8 cellular contexts compared by ENCODE assay signal in genomic region chr12:110245278-110245868, GRCh38. TPM values are rescaled to one million over a fixed set of nuclear protein-coding genes. Genes with fewer than 3 reads are reported as not detected.
DNase-seq lines count a peak whose midpoint lies in the region; ATAC-seq, FAIRE-seq and TF ChIP-seq lines count a peak whose summit lies in the region.

No MANE protein-coding gene starts in this region.

- H3K9ac ChIP-seq in OCI-LY1 (ENCODE audit: low read length): no peak overlapping the region

- no peak for FAIRE-seq in H54 (lab: Jason Lieb, UNC)

- TF ChIP-seq CTCF in GM12873 (IDR thresholded peaks at IDR 0.05; ENCODE audit: insufficient read depth, low read depth, low read length, missing control alignments) (peak; percentile 78), OCI-LY1 (IDR thresholded peaks at IDR 0.05; ENCODE audit: low read length) (peak; percentile 53), right atrium auricular region (IDR thresholded peaks at IDR 0.05) (peak in 1 of 2 donors; percentile 45)

- H3K4me1 ChIP-seq in OCI-LY1 (ENCODE audit: insufficient read depth, low read length, severe bottlenecking) (no peaks in the 10 kb centered on the region), right atrium auricular region (peaks cover 0 to 47% of the 10 kb centered on the region in 2 donors)

- H2AFZ ChIP-seq in OCI-LY1 (ENCODE audit: low read length): no peak overlapping the region

- H3K4me2 ChIP-seq in OCI-LY1 (ENCODE audit: low read length): no peak overlapping the region

- no peak for ATAC-seq in GM18870 (IDR thresholded peaks at IDR 0.05; ENCODE audit: unreplicated experiment)

- H3F3A ChIP-seq in OCI-LY1 (ENCODE audit: insufficient read depth, low read length): no peaks in the 10 kb centered on the region

- DNase-seq in activated T-helper 1 cell treated with Interleukin-2 at 50 U/mL for 16 hours (ENCODE audit: low read depth) (peak; percentile 19), right atrium auricular region (ENCODE audit: low spot score) (peak; percentile 59), H54 (ENCODE audit: insufficient read length, low spot score) (no peak), COLO829 (ENCODE audit: low spot score) (no peak)
- DNase-seq in stimulated activated CD8-positive, alpha-beta memory T cell treated with anti-CD3 and anti-CD28 coated beads, Interleukin-2, amount 100 ng/mL, for 48 hours (ENCODE audit: low read depth in 2 of 2): peak; percentile 19 to 23

- no peak for TF ChIP-seq POLR2A in H54 (IDR thresholded peaks at IDR 0.05; ENCODE audit: low read depth, low read length)

- H3K27me3 ChIP-seq in OCI-LY1 (ENCODE audit: insufficient read depth, low read length) (no peaks in the 10 kb centered on the region), right atrium auricular region (no peaks in the 10 kb centered on the region)

- H3K27ac ChIP-seq in OCI-LY1 (ENCODE audit: low read depth, low read length, poor library complexity, severe bottlenecking) (no peak overlapping the region), right atrium auricular region (peak overlapping the region; percentile 88 to 97)

- no peaks in the 10 kb centered on the region for H3K79me2 ChIP-seq in OCI-LY1 (ENCODE audit: insufficient read depth, low read length)

- no peaks in the 10 kb centered on the region for H3K9me2 ChIP-seq in OCI-LY1 (ENCODE audit: low read depth, low read length)

- no peaks in the 10 kb centered on the region for H3K9me3 ChIP-seq in OCI-LY1 (ENCODE audit: low read length)
- peaks cover 0 to 4% of the 10 kb centered on the region in 2 donors for H3K9me3 ChIP-seq in right atrium auricular region

- no peak overlapping the region for H3K4me3 ChIP-seq in OCI-LY1 (ENCODE audit: low read depth, low read length, poor library complexity, severe bottlenecking)
- H3K4me3 ChIP-seq in right atrium auricular region: no peak overlapping the region

- no peaks in the 10 kb centered on the region for H4K20me1 ChIP-seq in OCI-LY1 (ENCODE audit: insufficient read depth, low read length)

- no peaks in the 10 kb centered on the region for H3K36me3 ChIP-seq in OCI-LY1 (ENCODE audit: insufficient read depth, low read length)
- no peaks in the 10 kb centered on the region for H3K36me3 ChIP-seq in right atrium auricular region

RNA-seq across cellular contexts. Expression of gene ATP2A2, which starts 35.7 kb away (rescaled TPM):
- 1,000 to 10,000 TPM; 1,597 to 3,086 TPM for total RNA-seq in right atrium auricular region

Comparison
In these comparisons a context has a peak if more than half of its experiments do, and no peak if none do; other contexts are left out.
1. DNase-seq: peak in activated T-helper 1 cell treated with Interleukin-2 at 50 U/mL for 16 hours (single experiment), right atrium auricular region (single experiment) and stimulated activated CD8-positive, alpha-beta memory T cell treated with anti-CD3 and anti-CD28 coated beads, Interleukin-2, amount 100 ng/mL, for 48 hours (2 of 2); none in H54 (single experiment) and COLO829 (single experiment).